8 cellular contexts compared by ENCODE assay signal in genomic region chr1:117512728-117513321, GRCh38.
DNase-seq lines count a peak whose midpoint lies in the region; ATAC-seq and TF ChIP-seq lines count a peak whose summit lies in the region.

No MANE protein-coding gene starts in this region.

- H3F3A ChIP-seq in neural progenitor cell (ENCODE audit: low read depth) = peaks cover 12% of the 10 kb centered on the region

- H3K4me2 ChIP-seq in neural progenitor cell = no peak overlapping the region

- no peaks in the 10 kb centered on the region for H3K9me3 Mint-ChIP-seq in neural progenitor cell

- DNase-seq in NCI-H146 (lab: John Stamatoyannopoulos, UW) = peak; percentile 1
- no peak for DNase-seq in NCI-H146 treated with DMSO at 0.1 percent for 48 hours (lab: John Stamatoyannopoulos, UW; ENCODE audit: unreplicated experiment)
- DNase-seq in NCI-H526 (lab: John Stamatoyannopoulos, UW) = peak; percentile 31 to 70
- peak; percentile 17 to 24 for DNase-seq in dermis microvascular lymphatic vessel endothelial cell (ENCODE audit: low read depth in 2 of 2)
- peak; percentile 6 for DNase-seq in neural progenitor cell (ENCODE audit: low spot score)

- no peaks in the 10 kb centered on the region for H3K79me2 ChIP-seq in neural progenitor cell (ENCODE audit: low read depth)

- no peaks in the 10 kb centered on the region for H3K9me3 ChIP-seq in neural progenitor cell (ENCODE audit: low read depth)

- H3K27me3 ChIP-seq in neural progenitor cell = no peaks in the 10 kb centered on the region

- no peak overlapping the region for H3K27ac ChIP-seq in neural progenitor cell

- H3K4me3 ChIP-seq in neural progenitor cell = no peak overlapping the region

- no peaks in the 10 kb centered on the region for H3K4me1 Mint-ChIP-seq in neural progenitor cell

- H3K36me3 Mint-ChIP-seq in neural progenitor cell = peaks cover 2% of the 10 kb centered on the region

- no peak overlapping the region for H3K27ac Mint-ChIP-seq in neural progenitor cell

- H4K20me1 ChIP-seq in neural progenitor cell (ENCODE audit: low read depth) = no peaks in the 10 kb centered on the region

- H3K4me3 Mint-ChIP-seq in neural progenitor cell = no peak overlapping the region

- H2AFZ ChIP-seq in neural progenitor cell (replicated peaks) = no peak overlapping the region

- H3K27me3 Mint-ChIP-seq in neural progenitor cell (ENCODE audit: insufficient read depth, low read depth) = no peaks in the 10 kb centered on the region

- no peak overlapping the region for H3K9ac ChIP-seq in neural progenitor cell

- H3K36me3 ChIP-seq in neural progenitor cell = no peaks in the 10 kb centered on the region

- ATAC-seq in GM18907 (IDR thresholded peaks at IDR 0.05; ENCODE audit: unreplicated experiment) = no peak
- ATAC-seq in GM21529 (IDR thresholded peaks at IDR 0.05; ENCODE audit: unreplicated experiment) = no peak
- no peak for ATAC-seq in HG02973 (IDR thresholded peaks at IDR 0.05; ENCODE audit: unreplicated experiment)

- H3K4me1 ChIP-seq in neural progenitor cell = peaks cover under 1% of the 10 kb centered on the region

- peak; percentile 78 for TF ChIP-seq CTCF in neural progenitor cell (IDR thresholded peaks at IDR 0.05)
